In genomic region chr2:241219030-241219382, GRCh38 we compare ENCODE assay signal across 8 cellular contexts. TPM values are rescaled to one million over a fixed set of nuclear protein-coding genes. Genes with fewer than 3 reads are reported as not detected.
DNase-seq lines count a peak whose midpoint lies in the region; ATAC-seq and TF ChIP-seq lines count a peak whose summit lies in the region.

No MANE protein-coding gene starts in this region.

- WGBS in esophagus squamous epithelium, 2 donors = 45 to 46% methylated on average over 4 of the region's 4 CpGs

- no peak for ATAC-seq in PC-3

- POLR2A ChIA-PET in PC-3 (lab: Charles Lee; ENCODE audit: unreplicated experiment) = no interaction called here

- H3K27ac ChIP-seq in PC-3 (ENCODE audit: low read length) (no peak overlapping the region), esophagus squamous epithelium (peak overlapping the region in 1 of 4 donors; percentile 40), rectal smooth muscle tissue (ENCODE audit: low read depth, low read length) (no peak overlapping the region)

- H3K4me3 ChIP-seq in PC-3 (ENCODE audit: low read length) = peak overlapping the region; percentile 66
- H3K4me3 ChIP-seq in esophagus squamous epithelium = peak overlapping the region in 3 of 4 donors; percentile 50 to 85 (median 65)
- H3K4me3 ChIP-seq in rectal smooth muscle tissue (ENCODE audit: low read length) = peak overlapping the region; percentile 65

- peaks cover 8% of the 10 kb centered on the region for H3K79me2 ChIP-seq in PC-3 (ENCODE audit: low read length)

- H3K36me3 ChIP-seq in PC-3 (ENCODE audit: low read depth, low read length) = no peaks in the 10 kb centered on the region
- H3K36me3 ChIP-seq in esophagus squamous epithelium = no peaks in the 10 kb centered on the region
- no peaks in the 10 kb centered on the region for H3K36me3 ChIP-seq in rectal smooth muscle tissue (ENCODE audit: control insufficient read depth, insufficient read depth, low read length)

- no TSS peak for BruUV-seq in PC-3 (replicated peaks; lab: Mats Ljungman, UMichigan)

- no peaks in the 10 kb centered on the region for H3F3A ChIP-seq in PC-3 (ENCODE audit: low read length, unreplicated experiment)

- H3K9ac ChIP-seq in PC-3 (ENCODE audit: low read length) (no peak overlapping the region), rectal smooth muscle tissue (ENCODE audit: low read length) (no peak overlapping the region)

- H3K4me1 ChIP-seq in PC-3 (ENCODE audit: insufficient read depth, low read length) (peaks cover 9% of the 10 kb centered on the region), esophagus squamous epithelium (peaks cover 7 to 31% (median 12%) of the 10 kb centered on the region in 3 donors), rectal smooth muscle tissue (ENCODE audit: control insufficient read depth, insufficient read depth, low read length) (peaks cover 4% of the 10 kb centered on the region)

- peak overlapping the region; percentile 76 for H3K4me2 ChIP-seq in PC-3 (ENCODE audit: low read length)

- CTCF ChIA-PET in PC-3 (lab: Charles Lee) = interaction anchor here (0.7 kb wide), 1 partner anchor 255 kb away, joined by 3 read pairs; no protein-coding TSS in a partner anchor

- DNase-seq in DMS53 (lab: John Stamatoyannopoulos, UW) = peak; percentile 45
- no peak for DNase-seq in DMS53 treated with DMSO at 0.1 percent for 48 hours (lab: John Stamatoyannopoulos, UW; ENCODE audit: unreplicated experiment)
- DNase-seq in PC-3 = no peak
- no peak for DNase-seq in esophagus squamous epithelium (lab: John Stamatoyannopoulos, UW)
- no peak for DNase-seq in amniotic stem cell (lab: John Stamatoyannopoulos, UW)
- no peak for DNase-seq in NCI-H2196 (lab: John Stamatoyannopoulos, UW; ENCODE audit: unreplicated experiment)
- no peak for DNase-seq in NCI-H1105 treated with DMSO at 0.1 percent for 48 hours (lab: John Stamatoyannopoulos, UW)

- H3K27me3 ChIP-seq in PC-3 (ENCODE audit: low read length) (no peaks in the 10 kb centered on the region), esophagus squamous epithelium (no peaks in the 10 kb centered on the region), rectal smooth muscle tissue (ENCODE audit: control insufficient read depth, insufficient read depth, low read length) (no peaks in the 10 kb centered on the region)

- H3K9me2 ChIP-seq in PC-3 (replicated peaks; ENCODE audit: low read length) = no peaks in the 10 kb centered on the region

- intact Hi-C loops in PC-3 (cut with micrococcal nuclease) (no loop called here), esophagus squamous epithelium (cut with DNase I) (no loop called here)

- TF ChIP-seq CTCF in PC-3 (conservative IDR thresholded peaks at IDR 0.05; ENCODE audit: low read depth, low read length) = no peak
- no peak for TF ChIP-seq CTCF in esophagus squamous epithelium (IDR thresholded peaks at IDR 0.05)

- no peaks in the 10 kb centered on the region for H3K9me3 ChIP-seq in PC-3 (ENCODE audit: low read length)
- H3K9me3 ChIP-seq in esophagus squamous epithelium = no peaks in the 10 kb centered on the region

- H2AFZ ChIP-seq in PC-3 (ENCODE audit: low read length) = no peak overlapping the region

- TF ChIP-seq POLR2A in esophagus squamous epithelium (IDR thresholded peaks at IDR 0.05) = no peak

- no peaks in the 10 kb centered on the region for H4K20me1 ChIP-seq in PC-3 (ENCODE audit: low read length)

RNA-seq across cellular contexts. Expression of gene ANO7, which starts 30.5 kb away (rescaled TPM):
- total RNA-seq in PC-3 (2014; rRNA removed) (2.6 and 2.9 TPM in 2 replicates), esophagus squamous epithelium (under 1 TPM in 1 of 4 donors, not detected in 3; 0.59 TPM)
